Comparison of ENCODE assay signal across 8 cellular contexts in the genomic region with DNA sequence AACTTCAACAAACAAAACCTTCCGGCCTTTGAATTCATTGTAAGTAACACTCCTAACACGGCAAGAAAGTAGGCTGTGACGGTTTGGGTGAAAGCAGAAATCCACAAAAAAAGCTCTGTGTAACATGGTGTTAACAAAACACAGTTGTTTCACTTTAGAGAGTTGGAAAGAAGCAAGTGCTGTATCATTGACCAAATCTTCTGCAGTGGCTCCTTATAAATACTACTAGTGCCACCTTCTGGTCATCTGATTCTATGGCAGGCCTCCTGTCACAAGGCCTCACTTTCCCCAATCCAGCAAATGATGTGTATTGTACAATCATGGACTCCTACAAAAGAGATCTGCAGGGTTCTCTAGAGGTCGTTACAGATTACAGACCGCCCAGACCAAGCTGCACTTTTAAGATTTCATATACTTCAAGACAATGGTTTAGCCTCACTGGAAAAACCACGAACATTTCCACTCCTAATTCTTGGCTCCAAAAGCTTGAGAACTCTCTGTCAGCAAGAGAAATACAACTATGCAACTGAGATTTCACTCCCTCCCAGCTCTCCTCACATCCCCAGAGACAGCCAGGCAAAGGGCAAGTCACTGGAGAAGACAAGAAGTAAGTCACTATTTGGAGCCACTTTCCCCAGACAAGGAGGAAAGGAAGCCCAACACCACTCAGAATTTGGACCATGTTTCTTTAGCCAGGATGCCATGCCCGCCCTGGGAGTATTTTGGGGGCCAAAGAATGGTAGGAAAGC.
DNase-seq lines count a peak whose midpoint lies in the region; ATAC-seq and TF ChIP-seq lines count a peak whose summit lies in the region.

No MANE protein-coding gene starts in this region.

- ATAC-seq in DND-41 (ENCODE audit: insufficient read depth, low read depth) (peak; percentile 90), GM19324 (IDR thresholded peaks at IDR 0.05; ENCODE audit: low FRiP score, unreplicated experiment) (peak; percentile 85), HG03159 (IDR thresholded peaks at IDR 0.05; ENCODE audit: unreplicated experiment) (peak; percentile 95), Right ventricle myocardium superior (ENCODE audit: poor library complexity) (peak; percentile 94)
- ATAC-seq in activated naive CD8-positive, alpha-beta T cell treated with anti-CD3 and anti-CD28 coated beads, Interleukin-2, amount 10 ng/mL, durations not matched to agents 7 days and 5 days (ENCODE audit: low read depth), result peak; percentile 68

- H3K27ac ChIP-seq in DND-41 (ENCODE audit: low read length), result no peak overlapping the region

- TF ChIP-seq CTCF in DND-41 (IDR thresholded peaks at IDR 0.05; ENCODE audit: borderline replicate concordance, extremely low read depth, low read length, poor library complexity, severe bottlenecking), result peak; percentile 90
- peak; percentile 84 for TF ChIP-seq CTCF in progenitor cell of endocrine pancreas (IDR thresholded peaks at IDR 0.05; ENCODE audit: unreplicated experiment)

- peak; percentile 46 for DNase-seq in DND-41
- peak; percentile 49 for DNase-seq in NCI-H2227 treated with DMSO at 0.1 percent for 48 hours (lab: John Stamatoyannopoulos, UW)
- no peak for DNase-seq in activated naive CD8-positive, alpha-beta T cell treated with anti-CD3 and anti-CD28 coated beads, Interleukin-2, amount 10 ng/mL, durations not matched to agents 7 days and 5 days
- DNase-seq in Right ventricle myocardium superior, result no peak
- DNase-seq in progenitor cell of endocrine pancreas (ENCODE audit: low spot score, unreplicated experiment), result no peak
- DNase-seq in UCSD-AML1 (lab: John Stamatoyannopoulos, UW; ENCODE audit: unreplicated experiment), result no peak

- no peaks in the 10 kb centered on the region for H4K20me1 ChIP-seq in DND-41 (ENCODE audit: insufficient read depth, low read length)

- H3K36me3 ChIP-seq in DND-41 (ENCODE audit: insufficient read depth, low read length), result no peaks in the 10 kb centered on the region

- no peak overlapping the region for H3K4me2 ChIP-seq in DND-41 (ENCODE audit: insufficient read depth, low read length)

- H3K36me3 Mint-ChIP-seq in activated naive CD8-positive, alpha-beta T cell treated with anti-CD3 and anti-CD28 coated beads, Interleukin-2, amount 10 ng/mL, durations not matched to agents 7 days and 5 days, result no peaks in the 10 kb centered on the region
- no peaks in the 10 kb centered on the region for H3K36me3 Mint-ChIP-seq in progenitor cell of endocrine pancreas (ENCODE audit: insufficient read depth)

- POLR2A ChIA-PET in activated naive CD8-positive, alpha-beta T cell treated with anti-CD3 and anti-CD28 coated beads, Interleukin-2, amount 10 ng/mL, durations not matched to agents 7 days and 5 days (lab: Charles Lee), result no interaction called here

- no peak overlapping the region for H3K4me3 ChIP-seq in DND-41 (ENCODE audit: low read depth in 1 of 2, low read length in 2 of 2)

- H3K79me2 ChIP-seq in DND-41 (ENCODE audit: insufficient read depth, low read length), result no peaks in the 10 kb centered on the region

- no peak overlapping the region for H3K9ac ChIP-seq in DND-41 (ENCODE audit: low read depth, low read length)

- no peaks in the 10 kb centered on the region for H3K9me3 Mint-ChIP-seq in activated naive CD8-positive, alpha-beta T cell treated with anti-CD3 and anti-CD28 coated beads, Interleukin-2, amount 10 ng/mL, durations not matched to agents 7 days and 5 days
- H3K9me3 Mint-ChIP-seq in progenitor cell of endocrine pancreas (ENCODE audit: low read depth), result no peaks in the 10 kb centered on the region

- H3K4me1 Mint-ChIP-seq in activated naive CD8-positive, alpha-beta T cell treated with anti-CD3 and anti-CD28 coated beads, Interleukin-2, amount 10 ng/mL, durations not matched to agents 7 days and 5 days, result no peaks in the 10 kb centered on the region
- H3K4me1 Mint-ChIP-seq in progenitor cell of endocrine pancreas (ENCODE audit: low read depth), result peaks cover 4% of the 10 kb centered on the region

- no peak overlapping the region for H2AFZ ChIP-seq in DND-41 (ENCODE audit: low read depth, low read length)

- no peaks in the 10 kb centered on the region for H3K27me3 ChIP-seq in DND-41 (ENCODE audit: insufficient read depth, low read length, poor library complexity)

- H3K27ac Mint-ChIP-seq in activated naive CD8-positive, alpha-beta T cell treated with anti-CD3 and anti-CD28 coated beads, Interleukin-2, amount 10 ng/mL, durations not matched to agents 7 days and 5 days, result no peak overlapping the region
- H3K27ac Mint-ChIP-seq in progenitor cell of endocrine pancreas, result no peak overlapping the region

- H3K4me1 ChIP-seq in DND-41 (ENCODE audit: insufficient read depth, low read length), result no peaks in the 10 kb centered on the region

- H3K27me3 Mint-ChIP-seq in activated naive CD8-positive, alpha-beta T cell treated with anti-CD3 and anti-CD28 coated beads, Interleukin-2, amount 10 ng/mL, durations not matched to agents 7 days and 5 days, result no peaks in the 10 kb centered on the region
- H3K27me3 Mint-ChIP-seq in progenitor cell of endocrine pancreas, result no peaks in the 10 kb centered on the region

- intact Hi-C loops in Right ventricle myocardium superior (cut with DNase I), result loop anchor here (10.0 kb wide), 1 partner anchor 1337 kb away; no protein-coding TSS in a partner anchor

- H3K9me3 ChIP-seq in DND-41 (ENCODE audit: insufficient read depth, low read length, severe bottlenecking), result no peaks in the 10 kb centered on the region

- H3K4me3 Mint-ChIP-seq in activated naive CD8-positive, alpha-beta T cell treated with anti-CD3 and anti-CD28 coated beads, Interleukin-2, amount 10 ng/mL, durations not matched to agents 7 days and 5 days, result no peak overlapping the region
- H3K4me3 Mint-ChIP-seq in progenitor cell of endocrine pancreas (ENCODE audit: low read depth), result no peak overlapping the region

Comparison
In these comparisons a context has a peak if more than half of its experiments do, and no peak if none do; other contexts are left out.
1. DNase-seq: peak in DND-41 (single experiment) and NCI-H2227 treated with DMSO at 0.1 percent for 48 hours (single experiment); none in activated naive CD8-positive, alpha-beta T cell treated with anti-CD3 and anti-CD28 coated beads, Interleukin-2, amount 10 ng/mL, durations not matched to agents 7 days and 5 days (single experiment), Right ventricle myocardium superior (single experiment), progenitor cell of endocrine pancreas (single experiment) and UCSD-AML1 (single experiment).
2. Peak in every context shown above with its lines, with median percentiles within 50 percentile points of each other: ATAC-seq.